ENCODE assay signal across 9 cellular contexts in the genomic region with DNA sequence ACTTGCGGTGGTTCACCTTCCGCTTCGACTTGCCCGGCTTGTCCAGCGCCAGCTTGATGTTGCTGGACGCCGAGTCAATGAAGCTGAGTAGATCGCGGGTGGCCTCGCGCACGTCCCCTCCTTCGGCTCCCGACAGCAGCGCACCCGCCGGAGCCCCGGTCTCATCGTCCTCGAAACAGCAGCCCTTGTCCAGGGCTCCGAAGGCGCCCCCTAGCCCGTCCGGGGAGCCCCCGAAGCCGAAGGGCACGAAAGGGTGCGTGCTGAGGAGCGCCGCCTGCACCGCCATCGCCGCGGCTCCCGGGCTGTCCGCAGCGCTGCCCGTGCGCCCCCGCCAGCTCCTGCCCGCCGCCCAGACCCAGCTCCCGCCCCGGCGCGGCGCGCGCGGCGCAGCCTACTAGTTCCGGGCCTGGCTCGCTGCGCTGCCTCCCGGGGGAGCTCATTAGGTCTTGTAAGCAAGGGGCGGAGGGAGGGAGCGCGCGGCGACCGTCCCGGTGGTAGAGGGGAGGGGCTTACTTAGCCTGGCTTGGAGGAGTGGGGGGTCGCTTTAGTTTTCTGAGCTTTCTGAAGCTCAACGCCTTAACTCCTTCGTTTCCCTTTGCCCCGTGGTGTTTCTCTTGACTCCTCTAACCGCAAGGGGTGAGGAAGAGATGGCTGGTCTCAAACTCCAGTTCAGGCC. TPM values are rescaled to one million over a fixed set of nuclear protein-coding genes. Genes with fewer than 3 reads are reported as not detected.
DNase-seq lines count a peak whose midpoint lies in the region; ATAC-seq and TF ChIP-seq lines count a peak whose summit lies in the region.
"Had no signal": no experiment of that assay in that cellular context is flagged by ENCODE, and none has a peak within 500 bp of the region (broad histone marks: within the 10 kb centered on the region; RNA-seq: fewer than 3 reads in every experiment).

TSS of gene FAM181B (minus strand) at position 421 of the 676 bp plus-strand sequence. CDS start at position 286, 135 bp downstream.

- no peaks in the 10 kb centered on the region for H3K79me2 ChIP-seq in osteoblast (ENCODE audit: insufficient read depth, low read length)

- TF ChIP-seq CTCF in heart right ventricle (IDR thresholded peaks at IDR 0.05) = no peak
- no peak for TF ChIP-seq CTCF in osteoblast (IDR thresholded peaks at IDR 0.05; ENCODE audit: extremely low read depth, low read depth, low read length)

- H3K4me3 ChIP-seq in heart right ventricle (peak within 1 kb of the TSS in 9 of 10 donors; percentile 36 to 65 (median 60)), osteoblast (ENCODE audit: insufficient read depth, low read length) (peak within 1 kb of the TSS; percentile 53)

- H3K27ac Mint-ChIP-seq in activated naive CD8-positive, alpha-beta T cell = no peak within 1 kb of the TSS

- ATAC-seq in heart right ventricle (peak; percentile 60 to 93 (median 81)), HG02884 (IDR thresholded peaks at IDR 0.05; ENCODE audit: unreplicated experiment) (no peak), GM18519 (IDR thresholded peaks at IDR 0.05; ENCODE audit: low FRiP score, unreplicated experiment) (no peak)

- H4K20me1 ChIP-seq in osteoblast (ENCODE audit: insufficient read depth, low read length) = no peaks in the 10 kb centered on the region

- peaks cover 33% of the 10 kb centered on the region for H3K27me3 Mint-ChIP-seq in activated naive CD8-positive, alpha-beta T cell

- H3K4me3 Mint-ChIP-seq in activated naive CD8-positive, alpha-beta T cell = peak within 1 kb of the TSS; percentile 78

- peak within 1 kb of the TSS; percentile 58 for H3K4me2 ChIP-seq in osteoblast (ENCODE audit: insufficient read depth, low read length)

- H3K36me3 ChIP-seq in heart right ventricle = no peaks in the 10 kb centered on the region
- no peaks in the 10 kb centered on the region for H3K36me3 ChIP-seq in osteoblast (ENCODE audit: insufficient read depth, low read length)

- peaks cover 16% of the 10 kb centered on the region for H3K4me1 Mint-ChIP-seq in activated naive CD8-positive, alpha-beta T cell (ENCODE audit: low read depth)

- H3K4me1 ChIP-seq in heart right ventricle (peaks cover 0 to 14% (median 9%) of the 10 kb centered on the region in 9 donors), osteoblast (ENCODE audit: insufficient read depth, low read length) (no peaks in the 10 kb centered on the region)

- H2AFZ ChIP-seq in osteoblast (ENCODE audit: low read length) = peak within 1 kb of the TSS; percentile 47

- peaks cover 0 to 3% (median 0%) of the 10 kb centered on the region in 11 donors for H3K9me3 ChIP-seq in heart right ventricle
- no peaks in the 10 kb centered on the region for H3K9me3 ChIP-seq in osteoblast (ENCODE audit: low read depth, low read length)

- 0 to 1% methylated on average over 66 to 67 of the region's 67 CpGs for WGBS in heart right ventricle, 2 donors

- H3K27ac ChIP-seq in heart right ventricle (peak within 1 kb of the TSS in 2 of 10 donors; percentile 28 to 52), osteoblast (ENCODE audit: low read depth, low read length) (no peak within 1 kb of the TSS)

- no peaks in the 10 kb centered on the region for H3K9me3 Mint-ChIP-seq in activated naive CD8-positive, alpha-beta T cell (ENCODE audit: low read depth)

- DNase-seq in NOMO-1 (lab: John Stamatoyannopoulos, UW; ENCODE audit: unreplicated experiment in 2 of 2) (peak; percentile 32 to 50), NOMO-1 treated with DMSO at 0.1 percent for 48 hours (lab: John Stamatoyannopoulos, UW; ENCODE audit: unreplicated experiment) (no peak), NCI-H446 (lab: John Stamatoyannopoulos, UW) (peak; percentile 83 to 94), heart right ventricle (peak; percentile 44 to 55), osteoblast (ENCODE audit: insufficient read length, low spot score, missing footprints) (peak; percentile 88)

- no peaks in the 10 kb centered on the region for H3K36me3 Mint-ChIP-seq in activated naive CD8-positive, alpha-beta T cell

- peaks cover 13 to 88% (median 61%) of the 10 kb centered on the region in 7 donors for H3K27me3 ChIP-seq in heart right ventricle
- H3K27me3 ChIP-seq in osteoblast (ENCODE audit: insufficient read depth, low read length) = peaks cover 54% of the 10 kb centered on the region

- intact Hi-C loops in heart right ventricle (cut with DNase I) = no loop called here

RNA-seq across cellular contexts. Expression of gene FAM181B, which starts in this region (rescaled TPM):
- total RNA-seq in heart right ventricle (under 1 TPM in 7 of 10 donors, not detected in 3; 0.06 to 0.60 (median 0.15) TPM), osteoblast (under 0.01 TPM in 2 replicates)
- polyA plus RNA-seq in heart right ventricle = under 1 TPM; 0.06 to 0.29 TPM
- total RNA-seq: activated CD8-positive, alpha-beta memory T cell treated with anti-CD3 and anti-CD28 coated beads for 36 hours had no signal

Comparison
In these comparisons a context has a peak if more than half of its experiments do, and no peak if none do; other contexts are left out.
1. Peak in DNase-seq, ATAC-seq and H3K4me3 ChIP-seq in heart right ventricle; RNA of the gene not detected or under 1 TPM.
2. Peak in DNase-seq, H3K4me3 ChIP-seq and H3K4me2 ChIP-seq in osteoblast; RNA of the gene not detected or under 1 TPM.